Comparison of ENCODE assay signal across 16 cellular contexts in genomic region chr16:60077791-60078280, GRCh38.
DNase-seq lines count a peak whose midpoint lies in the region; TF ChIP-seq lines count a peak whose summit lies in the region.
"Had no signal": no experiment of that assay in that cellular context is flagged by ENCODE, and none has a peak within 500 bp of the region (broad histone marks: within the 10 kb centered on the region; RNA-seq: fewer than 3 reads in every experiment).

No MANE protein-coding gene starts in this region.

- intact Hi-C loops in CD14-positive monocyte (cut with micrococcal nuclease), result no loop called here

- H3K27me3 ChIP-seq in HL-60 (ENCODE audit: insufficient read depth, poor library complexity, severe bottlenecking), result no peaks in the 10 kb centered on the region

- H3K27me3 Mint-ChIP-seq in CD14-positive monocyte (ENCODE audit: low read depth in 3 of 3) (peaks cover 0 to 1% (median 0%) of the 10 kb centered on the region in 3 donors), endothelial cell (ENCODE audit: unreplicated experiment) (peaks cover 5% of the 10 kb centered on the region), osteocyte (ENCODE audit: unreplicated experiment) (peaks cover 2% of the 10 kb centered on the region)
- H3K27me3 Mint-ChIP-seq: CD4-positive, alpha-beta T cell; IgD-negative memory B cell had no signal

- H3K4me3 ChIP-seq in HL-60 (replicated peaks; ENCODE audit: insufficient read depth, low read length), result no peak overlapping the region
- H3K4me3 ChIP-seq: A549 had no signal

- TF ChIP-seq CTCF in CD14-positive monocyte (IDR thresholded peaks at IDR 0.05), result no peak
- TF ChIP-seq CTCF in HL-60 (IDR thresholded peaks at IDR 0.05; ENCODE audit: insufficient read depth, low read length), result no peak
- TF ChIP-seq CTCF in endothelial cell (IDR thresholded peaks at IDR 0.05; ENCODE audit: unreplicated experiment), result no peak
- TF ChIP-seq CTCF in osteocyte (IDR thresholded peaks at IDR 0.05), result no peak

- peak overlapping the region; percentile 31; the same call in 1 of the 2 replicates for H3K27ac ChIP-seq in HL-60 (replicated peaks)
- H3K27ac ChIP-seq: A549 had no signal

- peak overlapping the region in 6 of 7 donors; percentile 51 to 91 (median 79) for H3K27ac Mint-ChIP-seq in CD14-positive monocyte
- H3K27ac Mint-ChIP-seq in endothelial cell (ENCODE audit: unreplicated experiment), result peak overlapping the region; percentile 36
- H3K27ac Mint-ChIP-seq in osteocyte (ENCODE audit: unreplicated experiment), result no peak overlapping the region
- H3K27ac Mint-ChIP-seq: CD4-positive, alpha-beta T cell; IgD-negative memory B cell had no signal

- in situ Hi-C loops in ACHN (cut with HindIII; ENCODE audit: low pct_ligation_motif_present, low pct_unique_long_range_greater_than_20kb, low sequenced_read_pairs), result no loop called here

- no peaks in the 10 kb centered on the region for H3K4me1 Mint-ChIP-seq in CD14-positive monocyte
- H3K4me1 Mint-ChIP-seq in endothelial cell (ENCODE audit: unreplicated experiment), result peaks cover 7% of the 10 kb centered on the region
- no peaks in the 10 kb centered on the region for H3K4me1 Mint-ChIP-seq in osteocyte (ENCODE audit: unreplicated experiment)
- H3K4me1 Mint-ChIP-seq: IgD-negative memory B cell had no signal

- DNase-seq in CD14-positive monocyte (ENCODE audit: low spot score), result no peak
- DNase-seq in HL-60 (ENCODE audit: low read depth in 1 of 2, low spot score in 1 of 2), result peak; percentile 44 to 59
- DNase-seq in SKM-1 (lab: John Stamatoyannopoulos, UW; ENCODE audit: unreplicated experiment), result peak; percentile 67
- no peak for DNase-seq in endothelial cell (ENCODE audit: low spot score)
- DNase-seq in activated naive CD4-positive, alpha-beta T cell treated with Interleukin-2 at 50 U/mL for 16 hours, result no peak
- DNase-seq in ACHN, result no peak
- DNase-seq in activated naive CD4-positive, alpha-beta T cell (lab: John Stamatoyannopoulos, UW), result no peak
- no peak for DNase-seq in osteocyte (ENCODE audit: extremely low spot score, unreplicated experiment)
- DNase-seq: CD4-positive, alpha-beta T cell; H7; NCI-H1105; NCI-H1694 treated with DMSO at 0.1 percent for 48 hours; NCI-H446; SHP77 had no signal

- no peak overlapping the region for H3K4me3 Mint-ChIP-seq in CD14-positive monocyte
- no peak overlapping the region for H3K4me3 Mint-ChIP-seq in endothelial cell (ENCODE audit: unreplicated experiment)
- H3K4me3 Mint-ChIP-seq in osteocyte (ENCODE audit: unreplicated experiment), result no peak overlapping the region
- H3K4me3 Mint-ChIP-seq: CD4-positive, alpha-beta T cell; IgD-negative memory B cell had no signal

- H3K9me3 Mint-ChIP-seq in CD14-positive monocyte, result peaks cover 23 to 41% (median 32%) of the 10 kb centered on the region in 7 donors
- no peaks in the 10 kb centered on the region for H3K9me3 Mint-ChIP-seq in endothelial cell (ENCODE audit: unreplicated experiment)
- H3K9me3 Mint-ChIP-seq in osteocyte (ENCODE audit: unreplicated experiment), result no peaks in the 10 kb centered on the region

- H3K36me3 Mint-ChIP-seq in CD14-positive monocyte (peaks cover 0 to 3% of the 10 kb centered on the region in 2 donors), endothelial cell (ENCODE audit: low read depth, unreplicated experiment) (no peaks in the 10 kb centered on the region), osteocyte (ENCODE audit: unreplicated experiment) (no peaks in the 10 kb centered on the region)
- H3K36me3 Mint-ChIP-seq: IgD-negative memory B cell had no signal

Comparison
In these comparisons a context has a peak if more than half of its experiments do, and no peak if none do; other contexts are left out.
1. DNase-seq: peak in HL-60 (2 of 2) and SKM-1 (single experiment); none in CD14-positive monocyte (single experiment), endothelial cell (single experiment), activated naive CD4-positive, alpha-beta T cell treated with Interleukin-2 at 50 U/mL for 16 hours (single experiment), ACHN (single experiment), activated naive CD4-positive, alpha-beta T cell (0 of 4) and osteocyte (single experiment).